Comparison of ENCODE assay signal across 11 cellular contexts in genomic region chr17:66675991-66676371, GRCh38.
DNase-seq lines count a peak whose midpoint lies in the region; TF ChIP-seq lines count a peak whose summit lies in the region.
"Had no signal": no experiment of that assay in that cellular context is flagged by ENCODE, and none has a peak within 500 bp of the region (broad histone marks: within the 10 kb centered on the region; RNA-seq: fewer than 3 reads in every experiment).

No MANE protein-coding gene starts in this region.

- no peak for TF ChIP-seq POLR2A in sigmoid colon (IDR thresholded peaks at IDR 0.05)

- H4K20me1 ChIP-seq in OCI-LY7 (ENCODE audit: insufficient read depth, low read length) = no peaks in the 10 kb centered on the region

- no peaks in the 10 kb centered on the region for H3K9me2 ChIP-seq in OCI-LY7 (ENCODE audit: insufficient read depth, low read length)

- intact Hi-C loops in sigmoid colon (cut with DNase I) (loop anchor here (10.0 kb wide), 1 partner anchor 111 kb away; no protein-coding TSS in a partner anchor), tibial artery (cut with DNase I; ENCODE audit: low total_unique reads) (no loop called here), OCI-LY7 (cut with micrococcal nuclease; ENCODE audit: unreplicated experiment) (no loop called here)

- DNase-seq in astrocyte of the spinal cord (ENCODE audit: low read depth, low spot score) (peak; percentile 35), inferior parietal cortex (ENCODE audit: extremely low spot score) (peak; percentile 70), sigmoid colon (peak; percentile 67), T-helper 1 cell (no peak), tibial artery (no peak), NCI-H146 (lab: John Stamatoyannopoulos, UW) (no peak), OCI-LY7 (ENCODE audit: low spot score) (no peak)
- DNase-seq: activated T-cell treated with anti-CD3 and anti-CD28 coated beads, Interleukin-2, amount 50 U/mL, for 1 hour; kidney glomerular epithelial cell; WERI-Rb-1 had no signal

- no peak for TF ChIP-seq EP300 in sigmoid colon (IDR thresholded peaks at IDR 0.05)

- no peaks in the 10 kb centered on the region for H3K79me2 ChIP-seq in OCI-LY7 (ENCODE audit: insufficient read depth, low read depth, low read length)

- in situ Hi-C loops in astrocyte of the spinal cord (cut with HindIII; ENCODE audit: low sequenced_read_pairs) = no loop called here

- no peak overlapping the region for H2AFZ ChIP-seq in OCI-LY7 (ENCODE audit: low read length)

- no peak overlapping the region for H3K4me2 ChIP-seq in OCI-LY7 (ENCODE audit: low read length)

- 61 to 84% methylated on average over 17 of the region's 17 CpGs for WGBS in sigmoid colon, 2 donors

- no peaks in the 10 kb centered on the region for H3K9me3 ChIP-seq in sigmoid colon
- H3K9me3 ChIP-seq in tibial artery = no peaks in the 10 kb centered on the region
- no peaks in the 10 kb centered on the region for H3K9me3 ChIP-seq in OCI-LY7 (ENCODE audit: low read length)

- BruUV-seq in OCI-LY7 (replicated peaks; lab: Mats Ljungman, UMichigan) = no TSS peak

- POLR2A ChIA-PET in OCI-LY7 (lab: Charles Lee) = no interaction called here

- H3K27ac ChIP-seq in C4-2B (peak overlapping the region; percentile 77), sigmoid colon (peak overlapping the region in 1 of 4 donors; percentile 49), tibial artery (no peak overlapping the region), OCI-LY7 (ENCODE audit: low read depth, low read length, poor library complexity, severe bottlenecking) (no peak overlapping the region)
- H3K27ac ChIP-seq: WERI-Rb-1 had no signal

- TF ChIP-seq CTCF in C4-2B (conservative IDR thresholded peaks at IDR 0.05) (no peak), astrocyte of the spinal cord (IDR thresholded peaks at IDR 0.05; ENCODE audit: low read depth, low read length) (no peak), sigmoid colon (IDR thresholded peaks at IDR 0.05) (no peak), tibial artery (IDR thresholded peaks at IDR 0.05) (no peak), OCI-LY7 (conservative IDR thresholded peaks at IDR 0.05; ENCODE audit: low read length) (no peak)

- no peaks in the 10 kb centered on the region for H3K27me3 ChIP-seq in sigmoid colon
- no peaks in the 10 kb centered on the region for H3K27me3 ChIP-seq in tibial artery

- CTCF ChIA-PET in OCI-LY7 (lab: Charles Lee; ENCODE audit: unreplicated experiment) = no interaction called here

- no peak overlapping the region for H3K4me3 ChIP-seq in astrocyte of the spinal cord (ENCODE audit: low read depth, low read length)
- no peak overlapping the region for H3K4me3 ChIP-seq in sigmoid colon
- no peak overlapping the region for H3K4me3 ChIP-seq in tibial artery
- no peak overlapping the region for H3K4me3 ChIP-seq in OCI-LY7 (ENCODE audit: low read depth, low read length, poor library complexity, severe bottlenecking)

- no peaks in the 10 kb centered on the region for H3K36me3 ChIP-seq in sigmoid colon
- no peaks in the 10 kb centered on the region for H3K36me3 ChIP-seq in tibial artery
- H3K36me3 ChIP-seq in OCI-LY7 (ENCODE audit: insufficient read depth, low read length) = no peaks in the 10 kb centered on the region
- H3K36me3 ChIP-seq: WERI-Rb-1 had no signal

- H3K4me1 ChIP-seq in sigmoid colon (peaks cover 0 to 33% (median 30%) of the 10 kb centered on the region in 4 donors), tibial artery (peaks cover 0 to 11% (median 3%) of the 10 kb centered on the region in 4 donors), OCI-LY7 (ENCODE audit: insufficient read depth, low read length, poor library complexity, severe bottlenecking) (peaks cover 14% of the 10 kb centered on the region)

Comparison
In these comparisons a context has a peak if more than half of its experiments do, and no peak if none do; other contexts are left out.
1. DNase-seq: peak in astrocyte of the spinal cord (single experiment), inferior parietal cortex (single experiment) and sigmoid colon (single experiment); none in T-helper 1 cell (0 of 5), tibial artery (0 of 2), NCI-H146 (single experiment) and OCI-LY7 (single experiment).